ENCODE assay signal across 8 cellular contexts in genomic region chr10:101903827-101904520, GRCh38.
DNase-seq lines count a peak whose midpoint lies in the region; ATAC-seq and TF ChIP-seq lines count a peak whose summit lies in the region.

No MANE protein-coding gene starts in this region.

- intact Hi-C loops in body of pancreas (cut with DNase I) = no loop called here

- no peak for TF ChIP-seq POLR2A in body of pancreas (IDR thresholded peaks at IDR 0.05)

- peak overlapping the region; percentile 27 for H3K27ac Mint-ChIP-seq in activated naive CD8-positive, alpha-beta T cell treated with anti-CD3 and anti-CD28 coated beads, Interleukin-2, amount 10 ng/mL, durations not matched to agents 7 days and 5 days
- peak overlapping the region in 1 of 8 donors; percentile 34 for H3K27ac Mint-ChIP-seq in CD8-positive, alpha-beta memory T cell

- no peak overlapping the region for H3K4me3 Mint-ChIP-seq in activated naive CD8-positive, alpha-beta T cell treated with anti-CD3 and anti-CD28 coated beads, Interleukin-2, amount 10 ng/mL, durations not matched to agents 7 days and 5 days
- H3K4me3 Mint-ChIP-seq in CD8-positive, alpha-beta memory T cell = no peak overlapping the region

- H3K9me3 ChIP-seq in body of pancreas = no peaks in the 10 kb centered on the region
- no peaks in the 10 kb centered on the region for H3K9me3 ChIP-seq in CD8-positive, alpha-beta memory T cell (ENCODE audit: low read length)

- no peaks in the 10 kb centered on the region for H3K9me3 Mint-ChIP-seq in activated naive CD8-positive, alpha-beta T cell treated with anti-CD3 and anti-CD28 coated beads, Interleukin-2, amount 10 ng/mL, durations not matched to agents 7 days and 5 days
- H3K9me3 Mint-ChIP-seq in CD8-positive, alpha-beta memory T cell = no peaks in the 10 kb centered on the region

- TF ChIP-seq CTCF in body of pancreas (IDR thresholded peaks at IDR 0.05) = no peak

- POLR2A ChIA-PET in activated naive CD8-positive, alpha-beta T cell treated with anti-CD3 and anti-CD28 coated beads, Interleukin-2, amount 10 ng/mL, durations not matched to agents 7 days and 5 days (lab: Charles Lee) = no interaction called here
- POLR2A ChIA-PET in CD8-positive, alpha-beta memory T cell (lab: Charles Lee) = no interaction called here

- H3K27me3 Mint-ChIP-seq in activated naive CD8-positive, alpha-beta T cell treated with anti-CD3 and anti-CD28 coated beads, Interleukin-2, amount 10 ng/mL, durations not matched to agents 7 days and 5 days = no peaks in the 10 kb centered on the region
- H3K27me3 Mint-ChIP-seq in CD8-positive, alpha-beta memory T cell = no peaks in the 10 kb centered on the region

- peaks cover 10% of the 10 kb centered on the region for H3K4me1 Mint-ChIP-seq in activated naive CD8-positive, alpha-beta T cell treated with anti-CD3 and anti-CD28 coated beads, Interleukin-2, amount 10 ng/mL, durations not matched to agents 7 days and 5 days
- H3K4me1 Mint-ChIP-seq in CD8-positive, alpha-beta memory T cell = peaks cover 0 to 4% (median 0%) of the 10 kb centered on the region in 3 donors

- no peaks in the 10 kb centered on the region for H3K27me3 ChIP-seq in body of pancreas
- H3K27me3 ChIP-seq in CD8-positive, alpha-beta memory T cell (ENCODE audit: insufficient read depth, low read length, poor library complexity, severe bottlenecking) = no peaks in the 10 kb centered on the region

- CTCF ChIA-PET in CD8-positive, alpha-beta memory T cell (lab: Charles Lee) = interaction anchor here (1.0 kb wide), 1 partner anchor 16 kb away, joined by 3 read pairs; no protein-coding TSS in a partner anchor

- no peak overlapping the region for H3K27ac ChIP-seq in body of pancreas
- H3K27ac ChIP-seq in CD8-positive, alpha-beta memory T cell (ENCODE audit: low read depth, low read length) = no peak overlapping the region

- 86% methylated on average over 7 of the region's 7 CpGs for WGBS in body of pancreas, 2 donors

- DNase-seq in activated naive CD8-positive, alpha-beta T cell treated with anti-CD3 and anti-CD28 coated beads, Interleukin-2, amount 10 ng/mL, durations not matched to agents 7 days and 5 days = peak; percentile 34
- DNase-seq in body of pancreas = no peak
- DNase-seq in CD8-positive, alpha-beta memory T cell = no peak
- DNase-seq in AG20443 (ENCODE audit: low spot score) = no peak
- DNase-seq in HT-29 (ENCODE audit: low spot score) = no peak

- H3K36me3 ChIP-seq in body of pancreas (replicated peaks in 1 of 2; ENCODE audit: insufficient read depth in 1 of 2, low read depth in 2 of 2) = no peaks in the 10 kb centered on the region
- H3K36me3 ChIP-seq in CD8-positive, alpha-beta memory T cell (ENCODE audit: insufficient read depth, low read length) = no peaks in the 10 kb centered on the region

- no peak overlapping the region for H3K4me3 ChIP-seq in body of pancreas
- no peak overlapping the region for H3K4me3 ChIP-seq in CD8-positive, alpha-beta memory T cell (ENCODE audit: low read length)

- ATAC-seq in GM18498 (IDR thresholded peaks at IDR 0.05; ENCODE audit: unreplicated experiment) (peak; percentile 75), GM21360 (IDR thresholded peaks at IDR 0.05; ENCODE audit: unreplicated experiment) (peak; percentile 46), HG03460 (IDR thresholded peaks at IDR 0.05; ENCODE audit: unreplicated experiment) (peak; percentile 81), body of pancreas (no peak)
- ATAC-seq in activated naive CD8-positive, alpha-beta T cell treated with anti-CD3 and anti-CD28 coated beads, Interleukin-2, amount 10 ng/mL, durations not matched to agents 7 days and 5 days (ENCODE audit: low read depth) = peak; percentile 83

- no peaks in the 10 kb centered on the region for H3K36me3 Mint-ChIP-seq in activated naive CD8-positive, alpha-beta T cell treated with anti-CD3 and anti-CD28 coated beads, Interleukin-2, amount 10 ng/mL, durations not matched to agents 7 days and 5 days
- peaks cover 0 to 35% (median 4%) of the 10 kb centered on the region in 3 donors for H3K36me3 Mint-ChIP-seq in CD8-positive, alpha-beta memory T cell

- no peaks in the 10 kb centered on the region for H3K4me1 ChIP-seq in body of pancreas
- H3K4me1 ChIP-seq in CD8-positive, alpha-beta memory T cell (ENCODE audit: insufficient read depth, low read length) = no peaks in the 10 kb centered on the region
